8 cellular contexts compared by ENCODE assay signal in the genomic region with DNA sequence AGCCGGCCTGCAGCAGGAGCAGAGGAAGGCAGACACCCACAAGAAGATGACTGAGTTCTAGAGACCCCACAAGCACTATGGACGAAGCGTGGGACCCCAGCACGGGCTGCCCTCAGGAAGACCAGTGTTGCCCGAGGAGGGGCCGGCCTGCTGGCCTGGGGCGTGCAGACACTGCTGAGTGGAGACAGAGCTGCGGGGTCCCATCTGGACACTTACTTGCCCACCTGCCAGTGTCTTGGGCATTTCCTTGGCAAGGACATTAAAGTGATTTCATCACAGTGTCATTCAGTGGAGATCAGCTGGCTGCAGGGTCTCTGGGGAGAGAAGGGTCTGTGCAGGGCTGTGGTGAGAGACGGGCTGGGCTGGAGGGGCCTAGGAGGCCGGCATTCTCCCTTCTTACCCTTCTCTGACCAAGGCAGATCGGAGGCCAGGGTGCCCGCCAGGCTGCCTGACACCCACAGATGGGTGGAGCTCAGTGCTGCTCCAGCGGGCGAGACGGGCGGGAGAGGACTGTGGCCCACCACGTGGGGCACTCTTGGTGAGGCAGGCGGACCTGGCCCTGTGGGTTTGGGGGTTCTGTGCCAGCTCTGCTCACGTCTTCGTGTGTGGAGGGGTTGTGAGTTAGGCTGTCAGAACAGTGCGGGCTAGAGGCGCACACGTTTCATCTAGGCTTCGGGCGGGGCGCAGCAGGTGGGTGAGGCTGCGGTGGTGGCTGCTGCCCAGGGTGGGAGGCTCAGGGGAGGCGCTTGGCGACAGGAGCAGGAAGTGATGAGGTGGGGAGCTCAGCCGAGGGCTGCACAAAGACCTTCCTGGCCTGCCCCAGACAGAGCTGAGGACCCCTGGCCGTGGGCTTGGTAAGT. TPM values are rescaled to one million over a fixed set of nuclear protein-coding genes. Genes with fewer than 3 reads are reported as not detected.
A peak's percentile ranks its signal among the peaks of the same experiment; 100 is the strongest.
DNase-seq lines count a peak whose midpoint lies in the region; ATAC-seq, FAIRE-seq and TF ChIP-seq lines count a peak whose summit lies in the region.

A gene with protein sequence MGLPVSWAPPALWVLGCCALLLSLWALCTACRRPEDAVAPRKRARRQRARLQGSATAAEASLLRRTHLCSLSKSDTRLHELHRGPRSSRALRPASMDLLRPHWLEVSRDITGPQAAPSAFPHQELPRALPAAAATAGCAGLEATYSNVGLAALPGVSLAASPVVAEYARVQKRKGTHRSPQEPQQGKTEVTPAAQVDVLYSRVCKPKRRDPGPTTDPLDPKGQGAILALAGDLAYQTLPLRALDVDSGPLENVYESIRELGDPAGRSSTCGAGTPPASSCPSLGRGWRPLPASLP (plus strand): TSS at position 806 of the 860 bp plus-strand sequence. CDS start 886 bp downstream, outside the sequence.

- no peaks in the 10 kb centered on the region for H3K27me3 Mint-ChIP-seq in astrocyte (ENCODE audit: low read depth, unreplicated experiment)
- H3K27me3 Mint-ChIP-seq in neural crest cell (ENCODE audit: low read depth), result peaks cover 9% of the 10 kb centered on the region

- DNase-seq in T-helper 1 cell (peak; percentile 64 to 88 (median 73)), astrocyte (ENCODE audit: low read depth) (no peak), neural crest cell (ENCODE audit: low read depth, low spot score) (no peak), DMS53 treated with DMSO at 0.1 percent for 48 hours (lab: John Stamatoyannopoulos, UW; ENCODE audit: unreplicated experiment) (no peak), DMS114 treated with DMSO at 0.1 percent for 48 hours (lab: John Stamatoyannopoulos, UW; ENCODE audit: unreplicated experiment) (no peak)

- no peak within 1 kb of the TSS for H2AFZ ChIP-seq in astrocyte (ENCODE audit: low read depth, low read length)

- H3K27ac ChIP-seq in astrocyte (ENCODE audit: low read depth, low read length), result no peak within 1 kb of the TSS

- peaks cover 7% of the 10 kb centered on the region for H3K4me1 ChIP-seq in astrocyte (ENCODE audit: insufficient read depth, low read length)

- no peak within 1 kb of the TSS for H3K4me2 ChIP-seq in astrocyte (ENCODE audit: low read length)

- H3K27me3 ChIP-seq in astrocyte (ENCODE audit: insufficient read depth, low read length), result no peaks in the 10 kb centered on the region

- ATAC-seq in GM21529 (IDR thresholded peaks at IDR 0.05; ENCODE audit: unreplicated experiment) (no peak), HG03039 (IDR thresholded peaks at IDR 0.05; ENCODE audit: unreplicated experiment) (no peak)

- H3K9me3 ChIP-seq in astrocyte (ENCODE audit: insufficient read depth, low read depth, low read length), result no peaks in the 10 kb centered on the region

- H3K4me1 Mint-ChIP-seq in astrocyte (ENCODE audit: low read depth, unreplicated experiment) (no peaks in the 10 kb centered on the region), neural crest cell (no peaks in the 10 kb centered on the region)

- H3K36me3 Mint-ChIP-seq in astrocyte (ENCODE audit: low read depth, unreplicated experiment), result peaks cover 12% of the 10 kb centered on the region
- peaks cover 8% of the 10 kb centered on the region for H3K36me3 Mint-ChIP-seq in neural crest cell (ENCODE audit: low read depth)

- H3K9ac ChIP-seq in astrocyte (ENCODE audit: low read length), result no peak within 1 kb of the TSS

- H3K27ac Mint-ChIP-seq in astrocyte (ENCODE audit: unreplicated experiment) (no peak within 1 kb of the TSS), neural crest cell (ENCODE audit: unreplicated experiment) (no peak within 1 kb of the TSS)

- H3K9me3 Mint-ChIP-seq in astrocyte (ENCODE audit: unreplicated experiment) (no peaks in the 10 kb centered on the region), neural crest cell (no peaks in the 10 kb centered on the region)

- H3K4me3 Mint-ChIP-seq in astrocyte (ENCODE audit: unreplicated experiment) (peak within 1 kb of the TSS; percentile 70), neural crest cell (peak within 1 kb of the TSS; percentile 69)

- peaks cover 20% of the 10 kb centered on the region for H3K79me2 ChIP-seq in astrocyte (ENCODE audit: insufficient read depth, low read length)

- peak within 1 kb of the TSS; percentile 61 for H3K4me3 ChIP-seq in GM12875 (ENCODE audit: low read depth, low read length)
- no peak within 1 kb of the TSS for H3K4me3 ChIP-seq in astrocyte (ENCODE audit: insufficient read depth, low read depth, low read length)

- TF ChIP-seq CTCF in GM12875 (IDR thresholded peaks at IDR 0.05; ENCODE audit: borderline replicate concordance, insufficient read depth, low read depth, low read length) (no peak), astrocyte (IDR thresholded peaks at IDR 0.05; ENCODE audit: insufficient read depth, low read depth, low read length) (no peak), neural crest cell (conservative IDR thresholded peaks at IDR 0.05) (no peak)

- H4K20me1 ChIP-seq in astrocyte (ENCODE audit: insufficient read depth, low read length), result peaks cover 53% of the 10 kb centered on the region

- no peaks in the 10 kb centered on the region for H3K36me3 ChIP-seq in astrocyte (ENCODE audit: insufficient read depth, low read length)

- no peak for FAIRE-seq in astrocyte (lab: Jason Lieb, UNC)

RNA-seq across cellular contexts. Expression of the gene that starts here (rescaled TPM):
- total RNA-seq in astrocyte (7.6 TPM in 2 replicates), neural crest cell (16.5 and 17.6 TPM in 2 replicates)

Comparison
In these comparisons a context has a peak if more than half of its experiments do, and no peak if none do; other contexts are left out.
1. DNase-seq: peak in T-helper 1 cell (5 of 5); none in astrocyte (single experiment), neural crest cell (single experiment), DMS53 treated with DMSO at 0.1 percent for 48 hours (single experiment) and DMS114 treated with DMSO at 0.1 percent for 48 hours (single experiment).